ENCODE assay signal across 13 cellular contexts in genomic region chr1:6450486-6450885, GRCh38. TPM values are rescaled to one million over a fixed set of nuclear protein-coding genes. Genes with fewer than 3 reads are reported as not detected.
A peak's percentile ranks its signal among the peaks of the same experiment; 100 is the strongest.
DNase-seq lines count a peak whose midpoint lies in the region; ATAC-seq, FAIRE-seq and TF ChIP-seq lines count a peak whose summit lies in the region.
"Not testable (repeated sequence)": the region's sequence is repeated elsewhere in the genome, so short reads cannot be mapped to it uniquely, and the experiment has no call there.
"Had no signal": no experiment of that assay in that cellular context is flagged by ENCODE, and none has a peak within 500 bp of the region (broad histone marks: within the 10 kb centered on the region; RNA-seq: fewer than 3 reads in every experiment).

No MANE protein-coding gene starts in this region.

- H3K27ac Mint-ChIP-seq in nephron: peak overlapping the region in 2 of 3 experiments; percentile 35 to 41

- FAIRE-seq in GM12891 (lab: Jason Lieb, UNC): peak; percentile 72
- not testable (repeated sequence) for FAIRE-seq in small intestine (lab: Jason Lieb, UNC)

- not testable (repeated sequence) for H3K9me3 Mint-ChIP-seq in nephron

- peaks cover 12% of the 10 kb centered on the region for H3K4me1 Mint-ChIP-seq in nephron

- H3K9me2 ChIP-seq in hepatocyte (replicated peaks; ENCODE audit: insufficient read depth): not testable (repeated sequence)

- H3K36me3 Mint-ChIP-seq in nephron (ENCODE audit: low read depth): not testable (repeated sequence)

- peaks cover 0 to 21% of the 10 kb centered on the region in 2 donors for H3K27me3 ChIP-seq in Peyer's patch
- peaks cover 20% of the 10 kb centered on the region for H3K27me3 ChIP-seq in hepatocyte
- not testable (repeated sequence) for H3K27me3 ChIP-seq in right lobe of liver; parathyroid adenoma (ENCODE audit: control insufficient read depth, insufficient read depth, low read length)
- peaks cover 0 to 22% of the 10 kb centered on the region in 2 donors for H3K27me3 ChIP-seq in small intestine (ENCODE audit: control insufficient read depth in 2 of 2, insufficient read depth in 2 of 2, low read length in 2 of 2)

- H4K20me1 ChIP-seq in hepatocyte (ENCODE audit: insufficient read depth, poor library complexity, severe bottlenecking): not testable (repeated sequence)

- H3K27ac ChIP-seq in Peyer's patch: peak overlapping the region in 3 of 4 donors; percentile 65 to 97 (median 81)
- H3K27ac ChIP-seq in hepatocyte: peak overlapping the region; percentile 69
- peak overlapping the region in 1 of 3 donors; percentile 81 for H3K27ac ChIP-seq in right lobe of liver
- peak overlapping the region; percentile 95 for H3K27ac ChIP-seq in parathyroid adenoma
- H3K27ac ChIP-seq in small intestine (ENCODE audit: low read depth in 1 of 2, low read length in 1 of 2): peak overlapping the region; percentile 75 to 82

- ATAC-seq in right lobe of liver: not testable (repeated sequence)

- peak overlapping the region; percentile 28 to 42 (median 32) for H3K4me3 Mint-ChIP-seq in nephron

- peaks cover 45% of the 10 kb centered on the region for H3K27me3 Mint-ChIP-seq in nephron (ENCODE audit: low read depth)

- not testable (repeated sequence) for H2AFZ ChIP-seq in hepatocyte, parathyroid adenoma

- 70% methylated on average over 9 of the region's 10 CpGs for WGBS in hepatocyte (ENCODE audit: low lambda C conversion rate, missing lambda C conversion rate)
- 8% methylated on average over 10 of the region's 10 CpGs for WGBS in right lobe of liver (ENCODE audit: insufficient coverage, low coverage, low lambda C conversion rate, missing lambda C conversion rate)
- WGBS in small intestine, 3 donors: 15 to 23% (median 18%) methylated on average over 8 to 10 of the region's 10 CpGs

- peak overlapping the region in 2 of 4 donors; percentile 36 to 66 for H3K4me3 ChIP-seq in Peyer's patch
- not testable (repeated sequence) for H3K4me3 ChIP-seq in hepatocyte
- H3K4me3 ChIP-seq in right lobe of liver: peak overlapping the region in 2 of 3 donors; percentile 57 to 64
- H3K4me3 ChIP-seq in parathyroid adenoma (ENCODE audit: low read depth, low read length): peak overlapping the region; percentile 63
- peak overlapping the region in 1 of 2 donors; percentile 14 for H3K4me3 ChIP-seq in small intestine (ENCODE audit: low read depth in 1 of 2, low read length in 2 of 2)

- H3K36me3 ChIP-seq in Peyer's patch; hepatocyte (replicated peaks; ENCODE audit: insufficient read depth, low read depth); right lobe of liver; parathyroid adenoma (ENCODE audit: control insufficient read depth, insufficient read depth, low read length); small intestine (ENCODE audit: control insufficient read depth in 2 of 2, insufficient read depth in 2 of 2, low read length in 2 of 2): not testable (repeated sequence)

- intact Hi-C loops in right lobe of liver (cut with DNase I): not testable (repeated sequence)

- H3K4me1 ChIP-seq in Peyer's patch (peaks cover 0 to 56% (median 20%) of the 10 kb centered on the region in 4 donors), hepatocyte (ENCODE audit: insufficient read depth) (peaks cover 19% of the 10 kb centered on the region), right lobe of liver (peaks cover 0 to 39% (median 8%) of the 10 kb centered on the region in 4 donors)
- not testable (repeated sequence) for H3K4me1 ChIP-seq in parathyroid adenoma; small intestine (ENCODE audit: control insufficient read depth in 2 of 2, insufficient read depth in 1 of 2, low read depth in 1 of 2, low read length in 1 of 2)

- not testable (repeated sequence) for H3K9me3 ChIP-seq in Peyer's patch; hepatocyte (ENCODE audit: low read depth); right lobe of liver; parathyroid adenoma (ENCODE audit: control insufficient read depth, low read length); small intestine (ENCODE audit: control insufficient read depth, low read depth)

- DNase-seq in GM12891 (ENCODE audit: insufficient read length, low spot score); Peyer's patch; hepatocyte (ENCODE audit: low spot score); right lobe of liver; small intestine: not testable (repeated sequence)

- TF ChIP-seq POLR2A in GM12891 (IDR thresholded peaks at IDR 0.05; ENCODE audit: low read depth, low read length); Peyer's patch (IDR thresholded peaks at IDR 0.05); right lobe of liver (IDR thresholded peaks at IDR 0.05): not testable (repeated sequence)

- TF ChIP-seq CTCF in Peyer's patch (IDR thresholded peaks at IDR 0.05); hepatocyte (IDR thresholded peaks at IDR 0.05; ENCODE audit: poor library complexity); right lobe of liver (IDR thresholded peaks at IDR 0.05); nephron (IDR thresholded peaks at IDR 0.05; ENCODE audit: unreplicated experiment in 3 of 3); parathyroid adenoma (IDR thresholded peaks at IDR 0.05): not testable (repeated sequence)

- H3K79me2 ChIP-seq in hepatocyte, parathyroid adenoma: not testable (repeated sequence)

- H3K9ac ChIP-seq in parathyroid adenoma: not testable (repeated sequence)

- H3K4me2 ChIP-seq in hepatocyte (peak overlapping the region; percentile 56), parathyroid adenoma (ENCODE audit: low read length) (peak overlapping the region; percentile 75)

RNA-seq across cellular contexts. Expression of gene TNFRSF25, which starts 15.5 kb away (rescaled TPM):
- polyA plus RNA-seq in GM12891 (2012; ENCODE audit: low read depth, missing spikeins): 0.46 TPM
- total RNA-seq in Peyer's patch: 10 to 100 TPM; 31.0 to 88.4 (median 61.5) TPM
- total RNA-seq in hepatocyte: 4.8 and 14.0 TPM in 2 replicates
- 7.1 and 16.9 TPM in 2 replicates for polyA plus RNA-seq in hepatocyte
- total RNA-seq in right lobe of liver: 1 to 10 TPM; 1.1 to 3.2 (median 2.1) TPM
- polyA plus RNA-seq in small intestine: 10 to 100 TPM; 23.0 to 43.2 (median 23.3) TPM

RNA-seq across cellular contexts. Expression of gene ESPN, which starts 25.9 kb away (rescaled TPM):
- polyA plus RNA-seq in GM12891 (2012; ENCODE audit: low read depth, missing spikeins): 0.13 TPM
- 100 to 1,000 TPM in 3 of 4 donors, 10 to 100 TPM in 1; 17.3 to 390 (median 306) TPM for total RNA-seq in Peyer's patch
- 21.4 and 31.1 TPM in 2 replicates for total RNA-seq in hepatocyte
- 48.4 and 65.7 TPM in 2 replicates for polyA plus RNA-seq in hepatocyte
- 100 to 1,000 TPM in 4 of 6 experiments, 10 to 100 TPM in 2; 81.6 to 149 (median 120) TPM for total RNA-seq in right lobe of liver
- 100 to 1,000 TPM in 2 of 3 donors, 10 to 100 TPM in 1; 83.5 to 336 (median 235) TPM for polyA plus RNA-seq in small intestine
- total RNA-seq: Daoy, HFFc6 had no signal
- polyA plus RNA-seq: CD14-positive monocyte had no signal

RNA-seq across cellular contexts. Expression of gene HES2, which starts 30.8 kb away (rescaled TPM):
- 0.85 TPM for polyA plus RNA-seq in GM12891 (2012; ENCODE audit: low read depth, missing spikeins)
- 10 to 100 TPM in 1 of 4 donors, 1 to 10 TPM in 3; 2.5 to 15.9 (median 5.2) TPM for total RNA-seq in Peyer's patch
- 0.27 and 0.44 TPM in 2 replicates for total RNA-seq in hepatocyte
- polyA plus RNA-seq in hepatocyte: 0.36 and 1.2 TPM in 2 replicates
- total RNA-seq in right lobe of liver: 1 to 10 TPM in 1 of 6 experiments, under 1 TPM in 2, not detected in 3; 0.27 to 1.2 (median 0.68) TPM
- polyA plus RNA-seq in small intestine: 1 to 10 TPM in 2 of 3 donors, under 1 TPM in 1; 0.55 to 2.2 (median 1.1) TPM
- total RNA-seq: Calu3; CD4-positive, alpha-beta T cell; Daoy had no signal
- polyA plus RNA-seq: CD14-positive monocyte; CD8-positive, alpha-beta memory T cell had no signal

RNA-seq across cellular contexts. Expression of gene PLEKHG5, which starts 41.0 kb away (rescaled TPM):
- 0.24 TPM for polyA plus RNA-seq in GM12891 (2012; ENCODE audit: low read depth, missing spikeins)
- 10 to 100 TPM; 17.7 to 56.9 (median 45.4) TPM for total RNA-seq in Peyer's patch
- total RNA-seq in hepatocyte: 11.6 and 13.3 TPM in 2 replicates
- 9.3 and 11.5 TPM in 2 replicates for polyA plus RNA-seq in hepatocyte
- total RNA-seq in right lobe of liver: 1 to 10 TPM in 5 of 6 experiments, under 1 TPM in 1; 0.70 to 2.3 (median 1.5) TPM
- 10 to 100 TPM in 1 of 3 donors, 1 to 10 TPM in 2; 2.4 to 10.5 (median 3.8) TPM for polyA plus RNA-seq in small intestine
- polyA plus RNA-seq: CD14-positive monocyte had no signal

RNA-seq across cellular contexts. Expression of gene ACOT7, which starts 56.9 kb away (rescaled TPM):
- polyA plus RNA-seq in GM12891 (2012; ENCODE audit: low read depth, missing spikeins): 61.5 TPM
- 10 to 100 TPM; 38.4 to 93.2 (median 67.1) TPM for total RNA-seq in Peyer's patch
- total RNA-seq in hepatocyte: 20.3 and 25.8 TPM in 2 replicates
- 38.1 and 39.9 TPM in 2 replicates for polyA plus RNA-seq in hepatocyte
- total RNA-seq in right lobe of liver: 10 to 100 TPM; 10.8 to 19.7 (median 14.1) TPM
- 10 to 100 TPM; 63.5 to 93.8 (median 83.9) TPM for polyA plus RNA-seq in small intestine
